ENCODE assay signal across 9 cellular contexts in genomic region chr5:96256795-96257470, GRCh38.
A peak's percentile ranks its signal among the peaks of the same experiment; 100 is the strongest.
DNase-seq lines count a peak whose midpoint lies in the region; ATAC-seq and TF ChIP-seq lines count a peak whose summit lies in the region.
"Had no signal": no experiment of that assay in that cellular context is flagged by ENCODE, and none has a peak within 500 bp of the region (broad histone marks: within the 10 kb centered on the region; RNA-seq: fewer than 3 reads in every experiment).

No MANE protein-coding gene starts in this region.

- WGBS in esophagus squamous epithelium, 2 donors: 58 to 68% methylated on average over 5 of the region's 5 CpGs

- H3K4me3 Mint-ChIP-seq in activated T-helper 17 cell treated with anti-CD3 and anti-CD28 coated beads, Interleukin-2, amount 50 U/mL, for 72 hours: no peak overlapping the region

- no peaks in the 10 kb centered on the region for H3K27me3 ChIP-seq in esophagus squamous epithelium
- H3K27me3 ChIP-seq: BLaER1 had no signal

- H3K4me1 ChIP-seq in esophagus squamous epithelium: peaks cover 0 to 65% (median 15%) of the 10 kb centered on the region in 3 donors

- H3K27ac ChIP-seq in esophagus squamous epithelium: no peak overlapping the region
- H3K27ac ChIP-seq: BLaER1 had no signal

- H3K27ac Mint-ChIP-seq in activated T-helper 17 cell treated with anti-CD3 and anti-CD28 coated beads, Interleukin-2, amount 50 U/mL, for 72 hours: no peak overlapping the region

- peaks cover 10% of the 10 kb centered on the region for H3K4me1 Mint-ChIP-seq in activated T-helper 17 cell treated with anti-CD3 and anti-CD28 coated beads, Interleukin-2, amount 50 U/mL, for 72 hours

- no peak overlapping the region for H3K4me3 ChIP-seq in esophagus squamous epithelium
- H3K4me3 ChIP-seq: BLaER1 had no signal

- TF ChIP-seq POLR2A in esophagus squamous epithelium (IDR thresholded peaks at IDR 0.05): no peak

- intact Hi-C loops in esophagus squamous epithelium (cut with DNase I): no loop called here

- DNase-seq in NCI-H748 (lab: John Stamatoyannopoulos, UW; ENCODE audit: unreplicated experiment) (peak; percentile 36), NCI-H748 treated with DMSO at 0.1 percent for 48 hours (lab: John Stamatoyannopoulos, UW) (no peak), pulmonary artery endothelial cell (ENCODE audit: low read depth, low spot score) (peak; percentile 24), esophagus squamous epithelium (lab: John Stamatoyannopoulos, UW) (no peak)
- DNase-seq in stimulated activated naive CD4-positive, alpha-beta T cell (lab: John Stamatoyannopoulos, UW): no peak
- DNase-seq in activated CD4-positive, alpha-beta T cell treated with anti-CD3 and anti-CD28 coated beads for 1 hour: no peak

- H3K27me3 Mint-ChIP-seq in activated T-helper 17 cell treated with anti-CD3 and anti-CD28 coated beads, Interleukin-2, amount 50 U/mL, for 72 hours: peaks cover 14% of the 10 kb centered on the region

- H3K36me3 Mint-ChIP-seq in activated T-helper 17 cell treated with anti-CD3 and anti-CD28 coated beads, Interleukin-2, amount 50 U/mL, for 72 hours (ENCODE audit: low read depth): no peaks in the 10 kb centered on the region

- no peaks in the 10 kb centered on the region for H3K36me3 ChIP-seq in esophagus squamous epithelium
- H3K36me3 ChIP-seq: BLaER1 had no signal

- TF ChIP-seq CTCF in esophagus squamous epithelium (IDR thresholded peaks at IDR 0.05): no peak

- no peaks in the 10 kb centered on the region for H3K9me3 ChIP-seq in esophagus squamous epithelium
- H3K9me3 ChIP-seq: BLaER1 had no signal

- no peaks in the 10 kb centered on the region for H3K9me3 Mint-ChIP-seq in activated T-helper 17 cell treated with anti-CD3 and anti-CD28 coated beads, Interleukin-2, amount 50 U/mL, for 72 hours

- peak; percentile 59 for ATAC-seq in HG03280 (IDR thresholded peaks at IDR 0.05; ENCODE audit: unreplicated experiment)
- peak; percentile 43 for ATAC-seq in activated T-helper 17 cell treated with anti-CD3 and anti-CD28 coated beads, Interleukin-2, amount 50 U/mL, for 72 hours (replicated peaks)

Comparison
In these comparisons a context has a peak if more than half of its experiments do, and no peak if none do; other contexts are left out.
1. DNase-seq: peak in NCI-H748 (single experiment) and pulmonary artery endothelial cell (single experiment); none in NCI-H748 treated with DMSO at 0.1 percent for 48 hours (single experiment), stimulated activated naive CD4-positive, alpha-beta T cell (0 of 6), esophagus squamous epithelium (single experiment) and activated CD4-positive, alpha-beta T cell treated with anti-CD3 and anti-CD28 coated beads for 1 hour (single experiment).